ENCODE assay signal across 20 cellular contexts in the genomic region with DNA sequence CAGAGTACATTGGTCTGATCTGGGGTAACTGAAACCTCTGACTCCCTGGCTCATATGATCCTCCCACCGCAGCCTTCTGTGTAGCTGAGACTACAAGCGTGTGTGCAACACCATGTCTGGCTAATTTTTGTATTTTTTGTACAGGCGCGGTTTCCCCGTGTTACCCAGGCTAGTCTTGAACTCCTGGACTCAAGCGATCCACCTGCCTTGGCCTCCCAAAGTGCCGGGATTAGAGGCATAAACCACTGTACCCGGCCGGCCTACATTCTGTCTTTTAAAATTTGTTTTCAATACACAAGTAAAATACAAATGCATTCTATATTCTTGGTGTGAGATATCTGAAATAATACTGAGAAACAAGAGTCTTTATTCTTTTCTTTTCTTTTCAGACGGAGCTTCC. TPM values are rescaled to one million over a fixed set of nuclear protein-coding genes. Genes with fewer than 3 reads are reported as not detected.
A peak's percentile ranks its signal among the peaks of the same experiment; 100 is the strongest.
DNase-seq lines count a peak whose midpoint lies in the region; ATAC-seq and TF ChIP-seq lines count a peak whose summit lies in the region.
"Had no signal": no experiment of that assay in that cellular context is flagged by ENCODE, and none has a peak within 500 bp of the region (broad histone marks: within the 10 kb centered on the region; RNA-seq: fewer than 3 reads in every experiment).

No MANE protein-coding gene starts in this region.

- intact Hi-C loops in Caco-2 (cut with micrococcal nuclease; ENCODE audit: unreplicated experiment) (loop anchor here (2.0 kb wide), 1 partner anchor 17 kb away; no protein-coding TSS in a partner anchor), posterior vena cava (cut with DNase I) (no loop called here)
- intact Hi-C loops in dendritic cell treated with granulocyte-macrophage colony-stimulating factor and Interleukin-4, amounts not matched to agents 40 ng/mL and 50 ng/mL, for 4 days (cut with micrococcal nuclease), result no loop called here

- H3K27me3 Mint-ChIP-seq in CD4-positive, CD25-positive, alpha-beta regulatory T cell, result no peaks in the 10 kb centered on the region
- no peaks in the 10 kb centered on the region for H3K27me3 Mint-ChIP-seq in Caco-2 (ENCODE audit: insufficient read depth, unreplicated experiment)
- H3K27me3 Mint-ChIP-seq in dendritic cell treated with granulocyte-macrophage colony-stimulating factor and Interleukin-4, amounts not matched to agents 40 ng/mL and 50 ng/mL, for 4 days, result no peaks in the 10 kb centered on the region
- H3K27me3 Mint-ChIP-seq: activated B cell treated with CpG ODN at 0.5 μM for 24 hours; activated T-cell treated with anti-CD3 and anti-CD28 coated beads, Interleukin-2, amount 50 U/mL, for 24 hours had no signal

- BruUV-seq in Caco-2 (replicated peaks; lab: Mats Ljungman, UMichigan), result no TSS peak

- no peaks in the 10 kb centered on the region for H3K36me3 Mint-ChIP-seq in CD4-positive, CD25-positive, alpha-beta regulatory T cell
- peaks cover 18% of the 10 kb centered on the region for H3K36me3 Mint-ChIP-seq in Caco-2 (ENCODE audit: insufficient read depth, unreplicated experiment)
- H3K36me3 Mint-ChIP-seq in dendritic cell treated with granulocyte-macrophage colony-stimulating factor and Interleukin-4, amounts not matched to agents 40 ng/mL and 50 ng/mL, for 4 days (ENCODE audit: low read depth), result peaks cover 2% of the 10 kb centered on the region

- H3K9me3 Mint-ChIP-seq in CD4-positive, CD25-positive, alpha-beta regulatory T cell, result no peaks in the 10 kb centered on the region
- no peaks in the 10 kb centered on the region for H3K9me3 Mint-ChIP-seq in Caco-2 (ENCODE audit: unreplicated experiment)
- H3K9me3 Mint-ChIP-seq in dendritic cell treated with granulocyte-macrophage colony-stimulating factor and Interleukin-4, amounts not matched to agents 40 ng/mL and 50 ng/mL, for 4 days, result no peaks in the 10 kb centered on the region
- H3K9me3 Mint-ChIP-seq: activated B cell treated with CpG ODN at 0.5 μM for 24 hours; activated T-cell treated with anti-CD3 and anti-CD28 coated beads, Interleukin-2, amount 50 U/mL, for 24 hours had no signal

- CTCF ChIA-PET in Caco-2 (lab: Charles Lee), result no interaction called here

- H3K9me3 ChIP-seq in CD4-positive, CD25-positive, alpha-beta regulatory T cell (ENCODE audit: control insufficient read depth in 2 of 2, low read length in 2 of 2), result no peaks in the 10 kb centered on the region
- no peaks in the 10 kb centered on the region for H3K9me3 ChIP-seq in Caco-2
- H3K9me3 ChIP-seq: MG63, pancreas, stomach, tibial artery had no signal

- no peaks in the 10 kb centered on the region for H3K27me3 ChIP-seq in CD4-positive, CD25-positive, alpha-beta regulatory T cell (ENCODE audit: control insufficient read depth, insufficient read depth, low read length)
- no peaks in the 10 kb centered on the region for H3K27me3 ChIP-seq in Caco-2 (replicated peaks; ENCODE audit: control insufficient read depth, insufficient read depth, low read length)
- H3K27me3 ChIP-seq: MG63, pancreas, stomach, tibial artery had no signal

- DNase-seq in CD4-positive, CD25-positive, alpha-beta regulatory T cell, result no peak
- DNase-seq in Caco-2 (no peak), posterior vena cava (ENCODE audit: low spot score) (peak; percentile 41), COLO668 (lab: John Stamatoyannopoulos, UW; ENCODE audit: unreplicated experiment) (no peak), nucleus accumbens (lab: John Stamatoyannopoulos, UW) (no peak)
- DNase-seq in stimulated activated CD4-positive, alpha-beta T cell treated with anti-CD3 and anti-CD28 coated beads, Interleukin-1b, Interleukin-23, amount 100 ng/mL, for 48 hours, result no peak
- DNase-seq: activated B cell treated with CpG ODN at 0.5 μM for 24 hours; activated naive CD4-positive, alpha-beta T cell treated with anti-CD3 and anti-CD28 coated beads, Interleukin-2, amount 50 U/mL, for 16 hours; activated T-cell treated with anti-CD3 and anti-CD28 coated beads, Interleukin-2, amount 50 U/mL, for 24 hours; MG63; NCI-H1417; NCI-H2081 treated with DMSO at 0.1 percent for 48 hours; NCI-H774; stomach had no signal

- no peak overlapping the region for H3K4me3 ChIP-seq in CD4-positive, CD25-positive, alpha-beta regulatory T cell (ENCODE audit: low read depth, low read length)
- no peak overlapping the region for H3K4me3 ChIP-seq in Caco-2 (ENCODE audit: low read depth, low read length)
- H3K4me3 ChIP-seq: K562, pancreas, stomach had no signal

- POLR2A ChIA-PET in Caco-2 (lab: Charles Lee), result no interaction called here

- H3K4me1 Mint-ChIP-seq in CD4-positive, CD25-positive, alpha-beta regulatory T cell, result peaks cover 0 to 29% (median 12%) of the 10 kb centered on the region in 4 donors
- H3K4me1 Mint-ChIP-seq in Caco-2 (ENCODE audit: low read depth, unreplicated experiment), result peaks cover 8% of the 10 kb centered on the region
- H3K4me1 Mint-ChIP-seq in dendritic cell treated with granulocyte-macrophage colony-stimulating factor and Interleukin-4, amounts not matched to agents 40 ng/mL and 50 ng/mL, for 4 days (ENCODE audit: low read depth), result peaks cover 13% of the 10 kb centered on the region

- H3K4me3 Mint-ChIP-seq in CD4-positive, CD25-positive, alpha-beta regulatory T cell, result peak overlapping the region; percentile 7 to 43 (median 16)
- no peak overlapping the region for H3K4me3 Mint-ChIP-seq in Caco-2 (ENCODE audit: unreplicated experiment)
- H3K4me3 Mint-ChIP-seq in dendritic cell treated with granulocyte-macrophage colony-stimulating factor and Interleukin-4, amounts not matched to agents 40 ng/mL and 50 ng/mL, for 4 days, result no peak overlapping the region
- H3K4me3 Mint-ChIP-seq: activated B cell treated with CpG ODN at 0.5 μM for 24 hours had no signal

- H3K27ac Mint-ChIP-seq in CD4-positive, CD25-positive, alpha-beta regulatory T cell, result peak overlapping the region in 2 of 3 donors; percentile 23 to 73
- peak overlapping the region; percentile 38 for H3K27ac Mint-ChIP-seq in Caco-2 (ENCODE audit: unreplicated experiment)
- peak overlapping the region; percentile 83 for H3K27ac Mint-ChIP-seq in dendritic cell treated with granulocyte-macrophage colony-stimulating factor and Interleukin-4, amounts not matched to agents 40 ng/mL and 50 ng/mL, for 4 days
- H3K27ac Mint-ChIP-seq: activated T-cell treated with anti-CD3 and anti-CD28 coated beads, Interleukin-2, amount 50 U/mL, for 24 hours had no signal

- no peak for TF ChIP-seq CTCF in Caco-2 (IDR thresholded peaks at IDR 0.05; ENCODE audit: insufficient read depth in 1 of 2, low read depth in 1 of 2, low read length in 1 of 2, severe bottlenecking in 1 of 2, unreplicated experiment in 1 of 2)

- peaks cover 18% of the 10 kb centered on the region for H3K4me1 ChIP-seq in CD4-positive, CD25-positive, alpha-beta regulatory T cell (ENCODE audit: control insufficient read depth, insufficient read depth, low read length, poor library complexity, severe bottlenecking)
- H3K4me1 ChIP-seq in Caco-2, result peaks cover 14% of the 10 kb centered on the region

- no peak for ATAC-seq in CD4-positive, CD25-positive, alpha-beta regulatory T cell (ENCODE audit: low read depth in 2 of 2)
- ATAC-seq: K562, pancreas, right cardiac atrium, SK-N-SH treated with all-trans-retinoic acid at 6 μM for 48 hours had no signal

- H3K27ac ChIP-seq in CD4-positive, CD25-positive, alpha-beta regulatory T cell (ENCODE audit: insufficient read depth, low read length, poor library complexity, severe bottlenecking), result no peak overlapping the region
- H3K27ac ChIP-seq: pancreas had no signal

- no peaks in the 10 kb centered on the region for H3K36me3 ChIP-seq in CD4-positive, CD25-positive, alpha-beta regulatory T cell (ENCODE audit: control insufficient read depth, insufficient read depth, low read length)
- no peaks in the 10 kb centered on the region for H3K36me3 ChIP-seq in Caco-2 (ENCODE audit: control insufficient read depth, insufficient read depth, low read length)
- H3K36me3 ChIP-seq: MG63, pancreas, stomach, tibial artery had no signal

RNA-seq across cellular contexts. Expression of a gene that starts 1.7 kb away (rescaled TPM):
- 31.0 TPM for total RNA-seq in CD4-positive, CD25-positive, alpha-beta regulatory T cell
- 10 to 100 TPM; 11.8 to 14.8 (median 13.2) TPM for polyA plus RNA-seq in CD4-positive, CD25-positive, alpha-beta regulatory T cell
- total RNA-seq in Caco-2 (2022) (30.6 and 33.3 TPM in 2 replicates), posterior vena cava (10 to 100 TPM; 11.0 to 12.0 TPM)

RNA-seq across cellular contexts. Expression of a gene that starts 44.6 kb away (rescaled TPM):
- 6.2 TPM for total RNA-seq in CD4-positive, CD25-positive, alpha-beta regulatory T cell
- 1 to 10 TPM; 3.8 to 8.0 (median 4.9) TPM for polyA plus RNA-seq in CD4-positive, CD25-positive, alpha-beta regulatory T cell
- total RNA-seq in Caco-2 (2022), result 13.6 and 15.4 TPM in 2 replicates
- 10 to 100 TPM; 40.1 to 44.7 TPM for total RNA-seq in posterior vena cava

Comparison
In these comparisons a context has a peak if more than half of its experiments do, and no peak if none do; other contexts are left out.
1. H3K4me3 Mint-ChIP-seq: peak in CD4-positive, CD25-positive, alpha-beta regulatory T cell (4 of 4); none in Caco-2 (single experiment) and dendritic cell treated with granulocyte-macrophage colony-stimulating factor and Interleukin-4, amounts not matched to agents 40 ng/mL and 50 ng/mL, for 4 days (single experiment).
2. Peak in every context shown above with its lines, with median percentiles within 50 percentile points of each other: H3K27ac Mint-ChIP-seq.